In genomic region chr3:44762690-44763089, GRCh38 we compare ENCODE assay signal across 10 cellular contexts. TPM values are rescaled to one million over a fixed set of nuclear protein-coding genes. Genes with fewer than 3 reads are reported as not detected.
DNase-seq lines count a peak whose midpoint lies in the region; ATAC-seq, FAIRE-seq and TF ChIP-seq lines count a peak whose summit lies in the region.
"Had no signal": no experiment of that assay in that cellular context is flagged by ENCODE, and none has a peak within 500 bp of the region (broad histone marks: within the 10 kb centered on the region; RNA-seq: fewer than 3 reads in every experiment).

No MANE protein-coding gene starts in this region.

- H3K4me3 ChIP-seq in HepG2 (replicated peaks in 1 of 3; ENCODE audit: insufficient read depth in 1 of 3, low read depth in 2 of 3, low read length in 3 of 3) (peak overlapping the region; percentile 61 to 94 (median 88); a peak in 5 of 6 replicates), right lobe of liver (no peak overlapping the region)

- H3K4me2 ChIP-seq in HepG2 (ENCODE audit: low read depth, low read length): peak overlapping the region; percentile 70

- in situ Hi-C loops in HepG2 (cut with HindIII; ENCODE audit: extremely low pct_ligation_motif_present, low pct_unique_long_range_greater_than_20kb): no loop called here

- H3K27me3 ChIP-seq in HepG2 (ENCODE audit: control insufficient read depth in 1 of 2, insufficient read depth in 2 of 2, low read length in 2 of 2) (no peaks in the 10 kb centered on the region; a peak in 2 of 5 replicates), right lobe of liver (no peaks in the 10 kb centered on the region)
- H3K27me3 ChIP-seq: left lung had no signal

- H3K9me3 Mint-ChIP-seq in activated B cell treated with CpG ODN at 0.5 μM for 24 hours (no peaks in the 10 kb centered on the region), glutamatergic neuron (ENCODE audit: unreplicated experiment) (peaks cover 14% of the 10 kb centered on the region), type B pancreatic cell (no peaks in the 10 kb centered on the region)

- H4K20me1 ChIP-seq in HepG2 (ENCODE audit: insufficient read depth, low read length): no peaks in the 10 kb centered on the region

- no peak for ATAC-seq in HepG2
- no peak for ATAC-seq in right lobe of liver
- ATAC-seq in activated B cell treated with CpG ODN at 0.5 μM for 24 hours (ENCODE audit: low read depth): no peak
- no peak for ATAC-seq in HG03175 (IDR thresholded peaks at IDR 0.05; ENCODE audit: unreplicated experiment)

- TF ChIP-seq EP300 in HepG2 (IDR thresholded peaks at IDR 0.05; ENCODE audit: low read depth in 2 of 2, low read length in 2 of 2) (no peak), HepG2 (CRISPR knock-in tag; IDR thresholded peaks at IDR 0.05; ENCODE audit: borderline replicate concordance) (no peak)

- WGBS in HepG2 (ENCODE audit: low lambda C conversion rate): 2% methylated on average over 5 of the region's 5 CpGs
- 35% methylated on average over 5 of the region's 5 CpGs for WGBS in right lobe of liver (ENCODE audit: insufficient coverage, low coverage, low lambda C conversion rate, missing lambda C conversion rate)

- FAIRE-seq in HepG2 (lab: Jason Lieb, UNC): no peak

- peaks cover 49% of the 10 kb centered on the region for H3K79me2 ChIP-seq in HepG2 (ENCODE audit: insufficient read depth, low read length)

- TF ChIP-seq POLR2A in HepG2 (IDR thresholded peaks at IDR 0.05; ENCODE audit: insufficient read depth in 1 of 2, low read depth in 2 of 2, low read length in 2 of 2) (no peak), right lobe of liver (IDR thresholded peaks at IDR 0.05) (no peak)

- H3K4me1 ChIP-seq in HepG2 (ENCODE audit: insufficient read depth, low read length) (peaks cover 34% of the 10 kb centered on the region), right lobe of liver (peaks cover 0 to 5% (median 2%) of the 10 kb centered on the region in 4 donors)

- DNase-seq in HepG2 (ENCODE audit: low spot score) (no peak), right lobe of liver (no peak), activated B cell treated with CpG ODN at 0.5 μM for 24 hours (no peak), glutamatergic neuron (no peak), type B pancreatic cell (ENCODE audit: extremely low spot score, unreplicated experiment) (no peak), NCI-H146 (lab: John Stamatoyannopoulos, UW) (no peak), SHP77 treated with DMSO at 0.1 percent for 48 hours (lab: John Stamatoyannopoulos, UW) (no peak)
- DNase-seq: DMS79, left lung had no signal

- intact Hi-C loops in HepG2 (cut with micrococcal nuclease; ENCODE audit: unreplicated experiment): loop anchor here (10.0 kb wide), 1 partner anchor 228 kb away; no protein-coding TSS in a partner anchor
- intact Hi-C loops in right lobe of liver (cut with DNase I): no loop called here
- intact Hi-C loops in activated B cell treated with CpG ODN at 0.5 μM for 24 hours (cut with micrococcal nuclease): loop anchor here (5.0 kb wide), 3 partner anchors 205 to 1475 kb away; partner anchors contain the start of genes SNRK, ZKSCAN7 and ZNF445

- POLR2A ChIA-PET in HepG2 (lab: Yijun Ruan, JAX) (interaction anchor here (0.7 to 2.9 kb wide), 2 partner anchors 33 to 137 kb away, joined by 3 to 26 read pairs; partner anchors contain the start of gene ZNF501), activated B cell treated with CpG ODN at 0.5 μM for 24 hours (lab: Charles Lee) (interaction anchor here (1.8 to 2.0 kb wide), 2 partner anchors 50 to 425 kb away, joined by 9 to 14 read pairs; partner anchors contain the start of genes TCAIM and ZNF502)

- CTCF ChIA-PET in HepG2 (lab: Yijun Ruan, JAX; ENCODE audit: low intra/inter-chr PET ratio, low total read pairs) (no interaction called here), activated B cell treated with CpG ODN at 0.5 μM for 24 hours (lab: Charles Lee) (no interaction called here)

- no peaks in the 10 kb centered on the region for H3K27me3 Mint-ChIP-seq in activated B cell treated with CpG ODN at 0.5 μM for 24 hours
- H3K27me3 Mint-ChIP-seq in glutamatergic neuron (ENCODE audit: unreplicated experiment): peaks cover 4% of the 10 kb centered on the region
- H3K27me3 Mint-ChIP-seq in type B pancreatic cell: no peaks in the 10 kb centered on the region

- TF ChIP-seq RAD21 in HepG2 (CRISPR knock-in tag; IDR thresholded peaks at IDR 0.05): no peak

- BruUV-seq in HepG2 (replicated peaks; lab: Mats Ljungman, UMichigan): no TSS peak

- no peak for TF ChIP-seq CTCF in HepG2 (CRISPR knock-in tag; IDR thresholded peaks at IDR 0.05)
- TF ChIP-seq CTCF in right lobe of liver (IDR thresholded peaks at IDR 0.05): no peak
- no peak for TF ChIP-seq CTCF in activated B cell treated with CpG ODN at 0.5 μM for 24 hours (IDR thresholded peaks at IDR 0.05)
- no peak for TF ChIP-seq CTCF in glutamatergic neuron (IDR thresholded peaks at IDR 0.05; ENCODE audit: partially characterized antibody, unreplicated experiment)
- TF ChIP-seq CTCF in type B pancreatic cell (conservative IDR thresholded peaks at IDR 0.05): no peak

- H3K27ac ChIP-seq in HepG2 (ENCODE audit: extremely low read length, insufficient read depth, low read length): peak overlapping the region; percentile 79
- H3K27ac ChIP-seq in right lobe of liver: no peak overlapping the region
- H3K27ac ChIP-seq: left lung had no signal

- H3K27ac Mint-ChIP-seq in activated B cell treated with CpG ODN at 0.5 μM for 24 hours: no peak overlapping the region
- H3K27ac Mint-ChIP-seq in glutamatergic neuron (ENCODE audit: unreplicated experiment): peak overlapping the region; percentile 60
- H3K27ac Mint-ChIP-seq in type B pancreatic cell: peak overlapping the region; percentile 89

- peaks cover 1 to 10% of the 10 kb centered on the region in 2 experiments; a peak in 4 of 5 replicates for H3K36me3 ChIP-seq in HepG2 (replicated peaks in 1 of 2; ENCODE audit: control insufficient read depth in 1 of 2, insufficient read depth in 2 of 2, low read length in 2 of 2)
- H3K36me3 ChIP-seq in right lobe of liver: no peaks in the 10 kb centered on the region

- no peaks in the 10 kb centered on the region for H3K9me3 ChIP-seq in HepG2 (ENCODE audit: low read length)
- peaks cover 0 to 3% (median 0%) of the 10 kb centered on the region in 4 donors for H3K9me3 ChIP-seq in right lobe of liver

- H2AFZ ChIP-seq in HepG2 (ENCODE audit: low read length): peak overlapping the region; percentile 89

- H3K4me1 Mint-ChIP-seq in activated B cell treated with CpG ODN at 0.5 μM for 24 hours (peaks cover 19% of the 10 kb centered on the region), glutamatergic neuron (ENCODE audit: low read depth, unreplicated experiment) (peaks cover 6% of the 10 kb centered on the region), type B pancreatic cell (ENCODE audit: unreplicated experiment) (peaks cover 5% of the 10 kb centered on the region)

- peak overlapping the region; percentile 98 for H3K9ac ChIP-seq in HepG2 (ENCODE audit: insufficient read depth, low read depth, low read length)

- H3K4me3 Mint-ChIP-seq in activated B cell treated with CpG ODN at 0.5 μM for 24 hours (peak overlapping the region; percentile 89), glutamatergic neuron (ENCODE audit: unreplicated experiment) (peak overlapping the region; percentile 90), type B pancreatic cell (peak overlapping the region; percentile 90)

- H3K36me3 Mint-ChIP-seq in activated B cell treated with CpG ODN at 0.5 μM for 24 hours (ENCODE audit: low read depth): peaks cover 19% of the 10 kb centered on the region
- H3K36me3 Mint-ChIP-seq in glutamatergic neuron (ENCODE audit: unreplicated experiment): peaks cover 20% of the 10 kb centered on the region
- peaks cover 46% of the 10 kb centered on the region for H3K36me3 Mint-ChIP-seq in type B pancreatic cell

RNA-seq across cellular contexts. Expression of gene KIF15, which starts 1.1 kb away (rescaled TPM):
- total RNA-seq in HepG2 (2016; rRNA removed; fragmentation: Illumina TruSeq; extraction: Trizol) (33.8 and 55.1 TPM in 2 replicates), right lobe of liver (under 1 TPM; 0.09 to 0.51 (median 0.22) TPM), activated B cell treated with CpG ODN at 0.5 μM for 24 hours (2.4 and 3.1 TPM in 2 replicates), glutamatergic neuron (ENCODE audit: unreplicated experiment) (5.8 TPM), type B pancreatic cell (ENCODE audit: low replicate concordance) (5.7 and 24.8 TPM in 2 replicates)
- 8.8 and 10.0 TPM in 2 replicates for total RNA-seq in HepG2 (2016; cell fraction: cytosol; rRNA removed; fragmentation: Illumina TruSeq; extraction: Trizol; ENCODE audit: low read depth)
- total RNA-seq in HepG2 (2016; cell fraction: insoluble cytoplasmic fraction; rRNA removed; fragmentation: Illumina TruSeq; extraction: Trizol): 33.4 and 55.8 TPM in 2 replicates
- total RNA-seq in HepG2 (2016; cell fraction: membrane; rRNA removed; fragmentation: Illumina TruSeq; extraction: Trizol): 10.9 and 12.8 TPM in 2 replicates
- total RNA-seq in HepG2 (2016; cell fraction: nucleus; rRNA removed; fragmentation: Illumina TruSeq; extraction: Trizol): 19.9 and 20.6 TPM in 2 replicates
- 2.7 and 4.8 TPM in 2 replicates for polyA plus RNA-seq in HepG2 (2011; rRNA removed)
- polyA plus RNA-seq in HepG2 (2011; cell fraction: cytosol; rRNA removed): 1.7 and 1.9 TPM in 2 replicates
- 2.1 and 2.3 TPM in 2 replicates for polyA plus RNA-seq in HepG2 (2011; cell fraction: nucleus; rRNA removed)
- polyA plus RNA-seq in HepG2 (2012): 3.2 and 9.1 TPM in 2 replicates
- polyA plus RNA-seq in HepG2 (2016; cell fraction: cytosol; fragmentation: Illumina TruSeq; extraction: Trizol; ENCODE audit: low read depth): 1.5 and 1.6 TPM in 2 replicates
- polyA plus RNA-seq in HepG2 (2016; cell fraction: insoluble cytoplasmic fraction; fragmentation: Illumina TruSeq; extraction: Trizol; ENCODE audit: low read depth): 36.2 and 41.4 TPM in 2 replicates
- polyA plus RNA-seq in HepG2 (2016; cell fraction: membrane; fragmentation: Illumina TruSeq; extraction: Trizol; ENCODE audit: low read depth): 4.0 and 5.2 TPM in 2 replicates
- 20.2 and 21.3 TPM in 2 replicates for polyA plus RNA-seq in HepG2 (2016; cell fraction: nucleus; fragmentation: Illumina TruSeq; extraction: Trizol; ENCODE audit: insufficient read depth, low read depth)
- polyA minus RNA-seq in HepG2 (2011; rRNA and poly(A)+ RNA removed; ENCODE audit: low replicate concordance): 3.8 and 10.8 TPM in 2 replicates
- polyA minus RNA-seq in HepG2 (2011; cell fraction: cytosol; rRNA and poly(A)+ RNA removed): 4.3 and 6.2 TPM in 2 replicates
- 12.2 TPM in 2 replicates for polyA minus RNA-seq in HepG2 (2011; cell fraction: nucleus; rRNA and poly(A)+ RNA removed)

RNA-seq across cellular contexts. Expression of gene KIAA1143, which starts 1.3 kb away (rescaled TPM):
- total RNA-seq in HepG2 (2016; rRNA removed; fragmentation: Illumina TruSeq; extraction: Trizol) (27.2 and 49.0 TPM in 2 replicates), right lobe of liver (10 to 100 TPM in 1 of 6 experiments, 1 to 10 TPM in 5; 7.2 to 11.6 (median 8.5) TPM), activated B cell treated with CpG ODN at 0.5 μM for 24 hours (35.4 and 43.6 TPM in 2 replicates), glutamatergic neuron (ENCODE audit: unreplicated experiment) (23.0 TPM), type B pancreatic cell (ENCODE audit: low replicate concordance) (28.0 and 32.4 TPM in 2 replicates)
- 7.0 and 9.8 TPM in 2 replicates for total RNA-seq in HepG2 (2016; cell fraction: cytosol; rRNA removed; fragmentation: Illumina TruSeq; extraction: Trizol; ENCODE audit: low read depth)
- 22.9 and 47.8 TPM in 2 replicates for total RNA-seq in HepG2 (2016; cell fraction: insoluble cytoplasmic fraction; rRNA removed; fragmentation: Illumina TruSeq; extraction: Trizol)
- total RNA-seq in HepG2 (2016; cell fraction: membrane; rRNA removed; fragmentation: Illumina TruSeq; extraction: Trizol): 16.2 and 16.3 TPM in 2 replicates
- 14.3 and 19.8 TPM in 2 replicates for total RNA-seq in HepG2 (2016; cell fraction: nucleus; rRNA removed; fragmentation: Illumina TruSeq; extraction: Trizol)
- 8.3 and 9.9 TPM in 2 replicates for polyA plus RNA-seq in HepG2 (2011; rRNA removed)
- 4.5 and 7.7 TPM in 2 replicates for polyA plus RNA-seq in HepG2 (2011; cell fraction: cytosol; rRNA removed)
- polyA plus RNA-seq in HepG2 (2011; cell fraction: nucleus; rRNA removed): 2.4 and 3.2 TPM in 2 replicates
- polyA plus RNA-seq in HepG2 (2012): 10.2 and 16.6 TPM in 2 replicates
- polyA plus RNA-seq in HepG2 (2016; cell fraction: cytosol; fragmentation: Illumina TruSeq; extraction: Trizol; ENCODE audit: low read depth): 6.1 and 6.7 TPM in 2 replicates
- 44.4 and 45.8 TPM in 2 replicates for polyA plus RNA-seq in HepG2 (2016; cell fraction: insoluble cytoplasmic fraction; fragmentation: Illumina TruSeq; extraction: Trizol; ENCODE audit: low read depth)
- 14.4 and 15.2 TPM in 2 replicates for polyA plus RNA-seq in HepG2 (2016; cell fraction: membrane; fragmentation: Illumina TruSeq; extraction: Trizol; ENCODE audit: low read depth)
- 16.7 and 28.1 TPM in 2 replicates for polyA plus RNA-seq in HepG2 (2016; cell fraction: nucleus; fragmentation: Illumina TruSeq; extraction: Trizol; ENCODE audit: insufficient read depth, low read depth)
- polyA minus RNA-seq in HepG2 (2011; rRNA and poly(A)+ RNA removed; ENCODE audit: low replicate concordance): 11.1 and 15.6 TPM in 2 replicates
- 15.4 and 16.9 TPM in 2 replicates for polyA minus RNA-seq in HepG2 (2011; cell fraction: cytosol; rRNA and poly(A)+ RNA removed)
- polyA minus RNA-seq in HepG2 (2011; cell fraction: nucleus; rRNA and poly(A)+ RNA removed): 6.4 and 10.3 TPM in 2 replicates

RNA-seq across cellular contexts. Expression of gene ZNF501, which starts 33.3 kb away (rescaled TPM):
- total RNA-seq in HepG2 (2016; rRNA removed; fragmentation: Illumina TruSeq; extraction: Trizol) (2.8 and 4.1 TPM in 2 replicates), right lobe of liver (1 to 10 TPM in 3 of 6 experiments, under 1 TPM in 3; 0.43 to 1.2 (median 0.87) TPM), activated B cell treated with CpG ODN at 0.5 μM for 24 hours (6.2 and 6.5 TPM in 2 replicates), glutamatergic neuron (ENCODE audit: unreplicated experiment) (6.2 TPM), type B pancreatic cell (ENCODE audit: low replicate concordance) (5.0 and 5.8 TPM in 2 replicates)
- 0.51 and 0.88 TPM in 2 replicates for total RNA-seq in HepG2 (2016; cell fraction: cytosol; rRNA removed; fragmentation: Illumina TruSeq; extraction: Trizol; ENCODE audit: low read depth)
- total RNA-seq in HepG2 (2016; cell fraction: insoluble cytoplasmic fraction; rRNA removed; fragmentation: Illumina TruSeq; extraction: Trizol): 2.4 and 4.9 TPM in 2 replicates
- total RNA-seq in HepG2 (2016; cell fraction: membrane; rRNA removed; fragmentation: Illumina TruSeq; extraction: Trizol): 2.4 and 2.9 TPM in 2 replicates
- total RNA-seq in HepG2 (2016; cell fraction: nucleus; rRNA removed; fragmentation: Illumina TruSeq; extraction: Trizol): 3.1 and 5.4 TPM in 2 replicates
- 1.4 and 2.4 TPM in 2 replicates for polyA plus RNA-seq in HepG2 (2011; rRNA removed)
- polyA plus RNA-seq in HepG2 (2011; cell fraction: cytosol; rRNA removed): 1.2 and 1.8 TPM in 2 replicates
- polyA plus RNA-seq in HepG2 (2011; cell fraction: nucleus; rRNA removed): 1.1 TPM in 2 replicates
- polyA plus RNA-seq in HepG2 (2012): 2.2 and 2.6 TPM in 2 replicates
- polyA plus RNA-seq in HepG2 (2016; cell fraction: cytosol; fragmentation: Illumina TruSeq; extraction: Trizol; ENCODE audit: low read depth): 0.80 and 1.3 TPM in 2 replicates
- polyA plus RNA-seq in HepG2 (2016; cell fraction: insoluble cytoplasmic fraction; fragmentation: Illumina TruSeq; extraction: Trizol; ENCODE audit: low read depth): 2.9 and 3.9 TPM in 2 replicates
- 1.2 and 2.2 TPM in 2 replicates for polyA plus RNA-seq in HepG2 (2016; cell fraction: membrane; fragmentation: Illumina TruSeq; extraction: Trizol; ENCODE audit: low read depth)
- polyA plus RNA-seq in HepG2 (2016; cell fraction: nucleus; fragmentation: Illumina TruSeq; extraction: Trizol; ENCODE audit: insufficient read depth, low read depth): 1.8 and 2.9 TPM in 2 replicates
- 2.2 TPM in 1 of 2 replicates, not detected in the other for polyA minus RNA-seq in HepG2 (2011; rRNA and poly(A)+ RNA removed; ENCODE audit: low replicate concordance)
- 1.7 and 2.4 TPM in 2 replicates for polyA minus RNA-seq in HepG2 (2011; cell fraction: cytosol; rRNA and poly(A)+ RNA removed)
- polyA minus RNA-seq in HepG2 (2011; cell fraction: nucleus; rRNA and poly(A)+ RNA removed): 3.6 and 6.7 TPM in 2 replicates

RNA-seq across cellular contexts. Expression of gene ZNF502, which starts 50.2 kb away (rescaled TPM):
- total RNA-seq in HepG2 (2016; rRNA removed; fragmentation: Illumina TruSeq; extraction: Trizol) (not detected in 2 replicates), right lobe of liver (1 to 10 TPM in 4 of 6 experiments, under 1 TPM in 2; 0.50 to 1.7 (median 1.1) TPM), activated B cell treated with CpG ODN at 0.5 μM for 24 hours (5.0 and 6.5 TPM in 2 replicates), glutamatergic neuron (ENCODE audit: unreplicated experiment) (0.32 TPM), type B pancreatic cell (ENCODE audit: low replicate concordance) (0.14 TPM in 1 of 2 replicates, not detected in the other)
- not detected in 2 replicates for total RNA-seq in HepG2 (2016; cell fraction: cytosol; rRNA removed; fragmentation: Illumina TruSeq; extraction: Trizol; ENCODE audit: low read depth)
- total RNA-seq in HepG2 (2016; cell fraction: insoluble cytoplasmic fraction; rRNA removed; fragmentation: Illumina TruSeq; extraction: Trizol): not detected in 2 replicates
- total RNA-seq in HepG2 (2016; cell fraction: membrane; rRNA removed; fragmentation: Illumina TruSeq; extraction: Trizol): not detected in 2 replicates
- total RNA-seq in HepG2 (2016; cell fraction: nucleus; rRNA removed; fragmentation: Illumina TruSeq; extraction: Trizol): not detected in 2 replicates
- not detected in 2 replicates for polyA plus RNA-seq in HepG2 (2011; rRNA removed)
- polyA plus RNA-seq in HepG2 (2011; cell fraction: cytosol; rRNA removed): not detected in 2 replicates
- polyA plus RNA-seq in HepG2 (2011; cell fraction: nucleus; rRNA removed): not detected in 2 replicates
- polyA plus RNA-seq in HepG2 (2012): not detected in 2 replicates
- not detected in 2 replicates for polyA plus RNA-seq in HepG2 (2016; cell fraction: cytosol; fragmentation: Illumina TruSeq; extraction: Trizol; ENCODE audit: low read depth)
- polyA plus RNA-seq in HepG2 (2016; cell fraction: insoluble cytoplasmic fraction; fragmentation: Illumina TruSeq; extraction: Trizol; ENCODE audit: low read depth): not detected in 2 replicates
- not detected in 2 replicates for polyA plus RNA-seq in HepG2 (2016; cell fraction: membrane; fragmentation: Illumina TruSeq; extraction: Trizol; ENCODE audit: low read depth)
- not detected in 2 replicates for polyA plus RNA-seq in HepG2 (2016; cell fraction: nucleus; fragmentation: Illumina TruSeq; extraction: Trizol; ENCODE audit: insufficient read depth, low read depth)
- not detected in 2 replicates for polyA minus RNA-seq in HepG2 (2011; rRNA and poly(A)+ RNA removed; ENCODE audit: low replicate concordance)
- polyA minus RNA-seq in HepG2 (2011; cell fraction: cytosol; rRNA and poly(A)+ RNA removed): not detected in 2 replicates
- polyA minus RNA-seq in HepG2 (2011; cell fraction: nucleus; rRNA and poly(A)+ RNA removed): not detected in 2 replicates

Comparison
In these comparisons a context has a peak if more than half of its experiments do, and no peak if none do; other contexts are left out.
1. H3K4me3 ChIP-seq: peak in HepG2 (3 of 3); none in right lobe of liver (0 of 3).
2. intact Hi-C loops: an anchor here in HepG2 (10.0 kb wide) and activated B cell treated with CpG ODN at 0.5 μM for 24 hours (5.0 kb wide); none called in right lobe of liver.
3. Peak in every context shown above with its lines, with median percentiles within 50 percentile points of each other: H3K4me3 Mint-ChIP-seq.